Comparison of ENCODE assay signal across 13 cellular contexts in the genomic region with DNA sequence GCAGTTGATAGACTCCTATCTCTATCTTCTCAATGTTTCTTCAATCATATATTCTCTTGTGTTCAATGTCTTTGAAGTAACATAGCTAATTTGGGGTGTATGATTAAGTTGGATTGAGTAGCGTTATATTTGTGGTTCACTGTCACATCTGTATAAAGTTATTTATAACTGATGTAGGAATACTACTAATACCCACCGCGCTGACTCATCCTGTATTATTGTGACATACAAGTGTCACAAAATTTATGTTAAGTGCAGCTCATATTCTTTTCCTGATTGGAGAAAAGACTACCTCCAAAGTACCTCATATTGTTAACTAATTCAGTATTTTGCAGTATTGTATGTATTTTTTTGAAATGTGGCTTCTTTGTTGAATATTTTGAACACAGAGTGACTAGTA.
DNase-seq lines count a peak whose midpoint lies in the region; ATAC-seq and TF ChIP-seq lines count a peak whose summit lies in the region.
"Had no signal": no experiment of that assay in that cellular context is flagged by ENCODE, and none has a peak within 500 bp of the region (broad histone marks: within the 10 kb centered on the region; RNA-seq: fewer than 3 reads in every experiment).

No MANE protein-coding gene starts in this region.

- H3K36me3 ChIP-seq in GM23248 (ENCODE audit: low read depth) (no peaks in the 10 kb centered on the region), HUES6 (ENCODE audit: control insufficient read depth, insufficient read depth, low read length) (no peaks in the 10 kb centered on the region), gastroesophageal sphincter (no peaks in the 10 kb centered on the region)

- WGBS in GM23248 (ENCODE audit: low coverage in 1 of 2, low lambda C conversion rate in 2 of 2, missing lambda C conversion rate in 2 of 2), 2 experiments, result 84 to 92% methylated on average over 3 of the region's 3 CpGs
- 80 to 89% methylated on average over 3 of the region's 3 CpGs for WGBS in gastroesophageal sphincter (ENCODE audit: low coverage in 1 of 2), 2 donors

- in situ Hi-C loops in GM23248 (cut with MboI), result no loop called here

- no peak for TF ChIP-seq EP300 in gastroesophageal sphincter (IDR thresholded peaks at IDR 0.05)

- H3K4me1 ChIP-seq in GM23248 (ENCODE audit: insufficient read depth), result no peaks in the 10 kb centered on the region
- peaks cover 17% of the 10 kb centered on the region; the same call in 1 of the 2 replicates for H3K4me1 ChIP-seq in HUES6 (ENCODE audit: control insufficient read depth, insufficient read depth, low read length)
- H3K4me1 ChIP-seq in gastroesophageal sphincter, result no peaks in the 10 kb centered on the region

- ATAC-seq in gastroesophageal sphincter (no peak), omental fat pad (ENCODE audit: low FRiP score) (no peak)
- ATAC-seq: CD8-positive, alpha-beta T cell; HepG2 had no signal

- H3K4me3 ChIP-seq in GM23248 (no peak overlapping the region), HUES6 (ENCODE audit: low read depth, low read length) (no peak overlapping the region), epithelial cell of esophagus (ENCODE audit: low read length) (no peak overlapping the region), gastroesophageal sphincter (no peak overlapping the region)

- no peak overlapping the region for H2AFZ ChIP-seq in GM23248

- no peaks in the 10 kb centered on the region for H3F3A ChIP-seq in GM23248 (ENCODE audit: insufficient read depth)

- no peaks in the 10 kb centered on the region for H4K20me1 ChIP-seq in GM23248 (ENCODE audit: insufficient read depth)

- no peaks in the 10 kb centered on the region for H3K9me3 ChIP-seq in GM23248 (ENCODE audit: low read depth)
- H3K9me3 ChIP-seq in HUES6 (ENCODE audit: control insufficient read depth, insufficient read depth, low read depth, low read length), result no peaks in the 10 kb centered on the region; the same call in 1 of the 2 replicates
- no peaks in the 10 kb centered on the region for H3K9me3 ChIP-seq in gastroesophageal sphincter

- H3K9ac ChIP-seq in GM23248 (no peak overlapping the region), HUES6 (ENCODE audit: low read length) (no peak overlapping the region)

- DNase-seq in GM23248 (peak; percentile 25), epithelial cell of esophagus (ENCODE audit: low read depth) (peak; percentile 11), iris pigment epithelial cell (ENCODE audit: low read depth) (peak; percentile 16), NCI-H748 treated with DMSO at 0.1 percent for 48 hours (lab: John Stamatoyannopoulos, UW) (no peak), omental fat pad (ENCODE audit: low spot score) (no peak)
- no peak for DNase-seq in central memory CD4-positive, alpha-beta T cell
- DNase-seq: CD8-positive, alpha-beta T cell; COR-L47; DND-41; GF-D8 had no signal

- no peaks in the 10 kb centered on the region for H3K79me2 ChIP-seq in GM23248 (ENCODE audit: insufficient read depth)

- TF ChIP-seq CTCF in epithelial cell of esophagus (IDR thresholded peaks at IDR 0.05; ENCODE audit: insufficient read depth, low read depth, low read length, missing control alignments) (no peak), gastroesophageal sphincter (IDR thresholded peaks at IDR 0.05) (no peak), omental fat pad (IDR thresholded peaks at IDR 0.05) (no peak)

- H3K27ac ChIP-seq in GM23248 (no peak overlapping the region), HUES6 (ENCODE audit: low read depth, low read length) (peak overlapping the region; percentile 23; the same call in 1 of the 2 replicates), gastroesophageal sphincter (no peak overlapping the region)

- no peak overlapping the region for H3K4me2 ChIP-seq in GM23248 (ENCODE audit: unreplicated experiment)

- H3K27me3 ChIP-seq in GM23248 (replicated peaks; ENCODE audit: insufficient read depth), result no peaks in the 10 kb centered on the region
- H3K27me3 ChIP-seq in HUES6 (ENCODE audit: control insufficient read depth, insufficient read depth, low read length), result no peaks in the 10 kb centered on the region
- no peaks in the 10 kb centered on the region for H3K27me3 ChIP-seq in gastroesophageal sphincter

- TF ChIP-seq POLR2A in gastroesophageal sphincter (IDR thresholded peaks at IDR 0.05), result no peak

- no peaks in the 10 kb centered on the region for H3K9me2 ChIP-seq in GM23248 (ENCODE audit: insufficient read depth)

Comparison
In these comparisons a context has a peak if more than half of its experiments do, and no peak if none do; other contexts are left out.
1. DNase-seq: peak in GM23248 (single experiment), epithelial cell of esophagus (single experiment) and iris pigment epithelial cell (single experiment); none in NCI-H748 treated with DMSO at 0.1 percent for 48 hours (single experiment), central memory CD4-positive, alpha-beta T cell (single experiment) and omental fat pad (single experiment).